1 cellular context compared by ENCODE assay signal in the genomic region with DNA sequence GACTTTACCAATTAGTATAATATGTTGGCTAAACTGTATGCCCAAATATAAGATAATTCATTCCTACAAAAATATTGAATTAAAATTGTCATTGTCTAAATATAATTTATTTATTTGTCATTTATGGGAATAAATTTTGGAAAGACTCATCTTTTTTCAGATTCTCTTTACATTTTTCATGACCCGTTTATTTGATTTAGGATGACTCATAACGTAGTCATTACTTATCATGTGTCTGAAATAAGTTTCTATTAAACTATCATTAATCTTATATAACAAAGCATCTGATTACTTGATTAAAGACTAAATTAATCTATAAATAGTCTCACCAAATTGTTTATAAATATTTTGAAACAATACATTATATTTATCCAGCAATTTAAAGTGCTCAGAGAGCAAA.
A peak's percentile ranks its signal among the peaks of the same experiment; 100 is the strongest.
TF ChIP-seq lines count a peak whose summit lies in the region.

No MANE protein-coding gene starts in this region.

TF ChIP-seq in K562, 482 proteins besides CTCF, POLR2A, EP300 and RAD21 (continued from another document):
- no peak for TF ChIP-seq CHD7 (IDR thresholded peaks at IDR 0.05; ENCODE audit: low read depth, low read length)
- TF ChIP-seq HOXB6 (CRISPR knock-in tag; IDR thresholded peaks at IDR 0.05; ENCODE audit: borderline replicate concordance) = no peak
- TF ChIP-seq RBBP5 (IDR thresholded peaks at IDR 0.05; ENCODE audit: borderline replicate concordance, insufficient read depth, low read length, poor library complexity, severe bottlenecking) = no peak
- no peak for TF ChIP-seq NFIC (IDR thresholded peaks at IDR 0.05)
- TF ChIP-seq, protein P1, sequence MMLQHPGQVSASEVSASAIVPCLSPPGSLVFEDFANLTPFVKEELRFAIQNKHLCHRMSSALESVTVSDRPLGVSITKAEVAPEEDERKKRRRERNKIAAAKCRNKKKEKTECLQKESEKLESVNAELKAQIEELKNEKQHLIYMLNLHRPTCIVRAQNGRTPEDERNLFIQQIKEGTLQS (IDR thresholded peaks at IDR 0.05) = peak; percentile 15; the same call in 1 of the 2 replicates
- TF ChIP-seq, protein P1 (CRISPR knock-in tag; conservative IDR thresholded peaks at IDR 0.05) = no peak
- no peak for TF ChIP-seq SMAD3 (CRISPR knock-in tag; conservative IDR thresholded peaks at IDR 0.05)
